8 cellular contexts compared by ENCODE assay signal in the genomic region with DNA sequence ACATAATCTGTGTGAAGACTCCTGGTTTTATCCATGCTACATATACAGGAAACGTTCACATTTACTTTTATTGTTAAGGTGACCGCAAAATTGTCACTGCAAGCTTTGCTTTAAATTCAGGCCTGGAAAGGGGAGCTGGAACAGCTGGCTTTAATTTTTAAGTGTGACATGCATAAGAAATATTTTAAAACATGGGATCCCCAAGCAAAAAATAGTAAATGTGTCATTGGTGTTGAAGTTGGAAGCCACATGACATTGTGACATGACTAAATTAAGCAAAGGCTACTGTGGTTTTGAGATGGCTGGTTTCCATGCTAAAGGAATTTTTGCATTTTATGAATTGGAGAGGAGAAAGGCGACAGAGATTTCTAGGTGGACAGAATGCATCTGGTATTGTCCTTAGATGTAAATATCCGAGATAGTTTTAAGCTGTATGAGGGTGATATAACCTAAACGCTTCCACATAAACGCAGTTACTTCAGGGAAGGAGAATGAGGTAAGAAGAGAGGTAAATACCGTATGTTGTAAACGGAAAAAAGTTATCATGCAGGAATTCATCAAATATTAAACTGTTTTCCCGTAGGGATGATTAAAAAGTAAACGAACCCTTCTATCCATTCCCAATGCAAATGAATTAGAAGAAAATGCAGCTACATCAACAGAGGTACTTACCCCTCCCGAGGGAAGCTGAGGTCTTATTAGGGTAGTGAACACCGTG. TPM values are rescaled to one million over a fixed set of nuclear protein-coding genes. Genes with fewer than 3 reads are reported as not detected.
A peak's percentile ranks its signal among the peaks of the same experiment; 100 is the strongest.
DNase-seq lines count a peak whose midpoint lies in the region; ATAC-seq and TF ChIP-seq lines count a peak whose summit lies in the region.

No MANE protein-coding gene starts in this region.

- peaks cover 0 to 2% (median 0%) of the 10 kb centered on the region in 7 donors for H3K9me3 Mint-ChIP-seq in CD4-positive, CD25-positive, alpha-beta regulatory T cell
- no peaks in the 10 kb centered on the region for H3K9me3 Mint-ChIP-seq in natural killer cell treated with Interleukin-12 subunit alpha and Interleukin-12 subunit beta and Interleukin-15 and Interleukin-18, amount 100 ng/mL, for 72 hours

- no peaks in the 10 kb centered on the region for H3K27me3 ChIP-seq in CD4-positive, CD25-positive, alpha-beta regulatory T cell (ENCODE audit: control insufficient read depth, insufficient read depth, low read length)
- H3K27me3 ChIP-seq in MM.1S (replicated peaks; ENCODE audit: insufficient read depth, low read length) = no peaks in the 10 kb centered on the region

- peak overlapping the region; percentile 91 for H3K27ac ChIP-seq in CD4-positive, CD25-positive, alpha-beta regulatory T cell (ENCODE audit: insufficient read depth, low read length, poor library complexity, severe bottlenecking)
- H3K27ac ChIP-seq in MM.1S (ENCODE audit: low read length) (peak overlapping the region; percentile 83; the same call in 1 of the 2 replicates), coronary artery (peak overlapping the region; percentile 92 to 99)

- no peak for DNase-seq in CD4-positive, CD25-positive, alpha-beta regulatory T cell
- DNase-seq in MM.1S (no peak), coronary artery (ENCODE audit: low spot score) (no peak)
- DNase-seq in natural killer cell treated with Interleukin-12 subunit alpha and Interleukin-12 subunit beta and Interleukin-15 and Interleukin-18, amount 100 ng/mL, for 72 hours (ENCODE audit: low spot score) = no peak
- DNase-seq in stimulated activated CD4-positive, alpha-beta T cell treated with anti-CD3 and anti-CD28 coated beads, Interleukin-2, amount 100 ng/mL, for 48 hours = no peak
- DNase-seq in NK-92 treated with Interleukin-12 subunit alpha and Interleukin-12 subunit beta, amount 100 ng/mL, for 24 hours (lab: John Stamatoyannopoulos, UW) = no peak

- no peak for ATAC-seq in CD4-positive, CD25-positive, alpha-beta regulatory T cell (ENCODE audit: low read depth in 2 of 2)
- ATAC-seq in natural killer cell treated with Interleukin-12 subunit alpha and Interleukin-12 subunit beta and Interleukin-15 and Interleukin-18, amount 100 ng/mL, for 72 hours = no peak
- ATAC-seq in HG03571 (IDR thresholded peaks at IDR 0.05; ENCODE audit: unreplicated experiment) (no peak), GM19035 (IDR thresholded peaks at IDR 0.05; ENCODE audit: unreplicated experiment) (no peak)

- no peaks in the 10 kb centered on the region for H3K9me3 ChIP-seq in CD4-positive, CD25-positive, alpha-beta regulatory T cell (ENCODE audit: control insufficient read depth in 2 of 2, low read length in 2 of 2)
- no peaks in the 10 kb centered on the region for H3K9me3 ChIP-seq in MM.1S (replicated peaks; ENCODE audit: insufficient read depth, low read length)

- H3K9me2 ChIP-seq in MM.1S (replicated peaks; ENCODE audit: insufficient read depth, low read length) = no peaks in the 10 kb centered on the region

- H2AFZ ChIP-seq in MM.1S (ENCODE audit: low read length) = peak overlapping the region; percentile 51

- peak overlapping the region; percentile 88 for H3K4me3 ChIP-seq in CD4-positive, CD25-positive, alpha-beta regulatory T cell (ENCODE audit: low read depth, low read length)
- H3K4me3 ChIP-seq in MM.1S (ENCODE audit: low read length) (peak overlapping the region; percentile 80), coronary artery (peak overlapping the region; percentile 97)

- peaks cover 39% of the 10 kb centered on the region for H3F3A ChIP-seq in MM.1S (ENCODE audit: insufficient read depth, low read length)

- H3K4me1 ChIP-seq in CD4-positive, CD25-positive, alpha-beta regulatory T cell (ENCODE audit: control insufficient read depth, insufficient read depth, low read length, poor library complexity, severe bottlenecking) = peaks cover 42% of the 10 kb centered on the region
- H3K4me1 ChIP-seq in MM.1S (ENCODE audit: low read length) = peaks cover 13% of the 10 kb centered on the region

- H3K27ac Mint-ChIP-seq in CD4-positive, CD25-positive, alpha-beta regulatory T cell = peak overlapping the region; percentile 96 to 99 (median 96)
- H3K27ac Mint-ChIP-seq in natural killer cell treated with Interleukin-12 subunit alpha and Interleukin-12 subunit beta and Interleukin-15 and Interleukin-18, amount 100 ng/mL, for 72 hours = peak overlapping the region; percentile 94

- peaks cover 3% of the 10 kb centered on the region for H3K36me3 Mint-ChIP-seq in CD4-positive, CD25-positive, alpha-beta regulatory T cell
- no peaks in the 10 kb centered on the region for H3K36me3 Mint-ChIP-seq in natural killer cell treated with Interleukin-12 subunit alpha and Interleukin-12 subunit beta and Interleukin-15 and Interleukin-18, amount 100 ng/mL, for 72 hours

- peak overlapping the region; percentile 94 to 100 (median 96) for H3K4me3 Mint-ChIP-seq in CD4-positive, CD25-positive, alpha-beta regulatory T cell
- H3K4me3 Mint-ChIP-seq in natural killer cell treated with Interleukin-12 subunit alpha and Interleukin-12 subunit beta and Interleukin-15 and Interleukin-18, amount 100 ng/mL, for 72 hours = peak overlapping the region; percentile 99

- H3K4me1 Mint-ChIP-seq in CD4-positive, CD25-positive, alpha-beta regulatory T cell = peaks cover 16 to 49% (median 33%) of the 10 kb centered on the region in 4 donors
- peaks cover 26 to 37% of the 10 kb centered on the region in 2 donors for H3K4me1 Mint-ChIP-seq in natural killer cell treated with Interleukin-12 subunit alpha and Interleukin-12 subunit beta and Interleukin-15 and Interleukin-18, amount 100 ng/mL, for 72 hours (ENCODE audit: low read depth in 2 of 2)

- no peaks in the 10 kb centered on the region for H4K20me1 ChIP-seq in MM.1S (ENCODE audit: insufficient read depth, low read length)

- peaks cover 28% of the 10 kb centered on the region for H3K79me2 ChIP-seq in MM.1S (ENCODE audit: low read length)

- no peak for TF ChIP-seq CTCF in MM.1S (IDR thresholded peaks at IDR 0.05; ENCODE audit: low read length)
- no peak for TF ChIP-seq CTCF in coronary artery (IDR thresholded peaks at IDR 0.05)

- peak overlapping the region; percentile 88 for H3K4me2 ChIP-seq in MM.1S (ENCODE audit: low read depth, low read length)

- H3K9ac ChIP-seq in MM.1S (ENCODE audit: low read length) = peak overlapping the region; percentile 47; the same call in 1 of the 2 replicates

- no peaks in the 10 kb centered on the region for H3K36me3 ChIP-seq in CD4-positive, CD25-positive, alpha-beta regulatory T cell (ENCODE audit: control insufficient read depth, insufficient read depth, low read length)
- H3K36me3 ChIP-seq in MM.1S (replicated peaks; ENCODE audit: insufficient read depth, low read length) = no peaks in the 10 kb centered on the region

- H3K27me3 Mint-ChIP-seq in CD4-positive, CD25-positive, alpha-beta regulatory T cell = peaks cover 13% of the 10 kb centered on the region
- no peaks in the 10 kb centered on the region for H3K27me3 Mint-ChIP-seq in natural killer cell treated with Interleukin-12 subunit alpha and Interleukin-12 subunit beta and Interleukin-15 and Interleukin-18, amount 100 ng/mL, for 72 hours

RNA-seq across cellular contexts. Expression of gene FYTTD1, which starts 0.9 kb away (rescaled TPM):
- total RNA-seq in CD4-positive, CD25-positive, alpha-beta regulatory T cell = 42.2 TPM
- polyA plus RNA-seq in CD4-positive, CD25-positive, alpha-beta regulatory T cell = 10 to 100 TPM; 75.5 to 91.0 (median 85.8) TPM
- total RNA-seq in natural killer cell treated with Interleukin-12 subunit alpha and Interleukin-12 subunit beta and Interleukin-15 and Interleukin-18, amount 100 ng/mL, for 72 hours = 10 to 100 TPM; 36.0 to 66.1 TPM

RNA-seq across cellular contexts. Expression of gene RUBCN, which starts 12.1 kb away (rescaled TPM):
- 58.5 TPM for total RNA-seq in CD4-positive, CD25-positive, alpha-beta regulatory T cell
- 10 to 100 TPM; 17.5 to 28.2 (median 19.5) TPM for polyA plus RNA-seq in CD4-positive, CD25-positive, alpha-beta regulatory T cell
- total RNA-seq in natural killer cell treated with Interleukin-12 subunit alpha and Interleukin-12 subunit beta and Interleukin-15 and Interleukin-18, amount 100 ng/mL, for 72 hours = 10 to 100 TPM; 42.7 to 59.7 TPM

RNA-seq across cellular contexts. Expression of gene LRCH3, which starts 42.3 kb away (rescaled TPM):
- 66.1 TPM for total RNA-seq in CD4-positive, CD25-positive, alpha-beta regulatory T cell
- polyA plus RNA-seq in CD4-positive, CD25-positive, alpha-beta regulatory T cell = 10 to 100 TPM; 12.2 to 19.6 (median 16.1) TPM
- 10 to 100 TPM; 67.3 to 74.7 TPM for total RNA-seq in natural killer cell treated with Interleukin-12 subunit alpha and Interleukin-12 subunit beta and Interleukin-15 and Interleukin-18, amount 100 ng/mL, for 72 hours
